In genomic region chr3:89227218-89227617, GRCh38 we compare ENCODE assay signal across 27 cellular contexts.
A peak's percentile ranks its signal among the peaks of the same experiment; 100 is the strongest.
DNase-seq lines count a peak whose midpoint lies in the region; ATAC-seq and TF ChIP-seq lines count a peak whose summit lies in the region.
"Had no signal": no experiment of that assay in that cellular context is flagged by ENCODE, and none has a peak within 500 bp of the region (broad histone marks: within the 10 kb centered on the region; RNA-seq: fewer than 3 reads in every experiment).

No MANE protein-coding gene starts in this region.

- ATAC-seq in right cardiac atrium: no peak
- ATAC-seq: activated CD4-positive, alpha-beta T cell treated with anti-CD3 and anti-CD28 coated beads for 36 hours; effector memory CD8-positive, alpha-beta T cell; left lung; natural killer cell had no signal

- no peaks in the 10 kb centered on the region for H3K27me3 Mint-ChIP-seq in HFFc6 (ENCODE audit: insufficient read depth)
- H3K27me3 Mint-ChIP-seq: activated CD4-positive, alpha-beta T cell treated with anti-CD3 and anti-CD28 coated beads for 36 hours; activated naive CD8-positive, alpha-beta T cell treated with anti-CD3 and anti-CD28 coated beads, Interleukin-2, amount 10 ng/mL, durations not matched to agents 7 days and 5 days; B cell; effector memory CD8-positive, alpha-beta T cell had no signal

- no peaks in the 10 kb centered on the region for H3K4me1 ChIP-seq in left ventricle myocardium inferior
- no peaks in the 10 kb centered on the region for H3K4me1 ChIP-seq in right cardiac atrium (ENCODE audit: control insufficient read depth, insufficient read depth, low read length)
- H3K4me1 ChIP-seq in smooth muscle cell (ENCODE audit: low read depth): no peaks in the 10 kb centered on the region
- no peaks in the 10 kb centered on the region for H3K4me1 ChIP-seq in Peyer's patch
- H3K4me1 ChIP-seq: left lung, transverse colon had no signal

- no peak overlapping the region for H3K4me3 Mint-ChIP-seq in HFFc6
- H3K4me3 Mint-ChIP-seq: activated CD4-positive, alpha-beta T cell treated with anti-CD3 and anti-CD28 coated beads for 36 hours; activated naive CD8-positive, alpha-beta T cell treated with anti-CD3 and anti-CD28 coated beads, Interleukin-2, amount 10 ng/mL, durations not matched to agents 7 days and 5 days; B cell; effector memory CD8-positive, alpha-beta T cell; natural killer cell had no signal

- peaks cover 6% of the 10 kb centered on the region; the same call in 1 of the 2 replicates for H3K9me3 Mint-ChIP-seq in HFFc6
- H3K9me3 Mint-ChIP-seq: activated naive CD8-positive, alpha-beta T cell treated with anti-CD3 and anti-CD28 coated beads, Interleukin-2, amount 10 ng/mL, durations not matched to agents 7 days and 5 days had no signal

- H3F3A ChIP-seq in smooth muscle cell (ENCODE audit: low read depth): no peaks in the 10 kb centered on the region

- no peak for TF ChIP-seq POLR2A in Peyer's patch (IDR thresholded peaks at IDR 0.05)

- no peak overlapping the region for H3K27ac Mint-ChIP-seq in HFFc6
- H3K27ac Mint-ChIP-seq: activated CD4-positive, alpha-beta T cell treated with anti-CD3 and anti-CD28 coated beads for 36 hours; activated naive CD8-positive, alpha-beta T cell treated with anti-CD3 and anti-CD28 coated beads, Interleukin-2, amount 10 ng/mL, durations not matched to agents 7 days and 5 days; B cell; effector memory CD8-positive, alpha-beta T cell; natural killer cell had no signal

- no peak overlapping the region for H3K4me3 ChIP-seq in left ventricle myocardium inferior
- H3K4me3 ChIP-seq in right cardiac atrium (ENCODE audit: low read length): no peak overlapping the region
- no peak overlapping the region for H3K4me3 ChIP-seq in SK-N-MC
- no peak overlapping the region for H3K4me3 ChIP-seq in fibroblast of mammary gland (ENCODE audit: control insufficient read depth, low read depth, low read length)
- H3K4me3 ChIP-seq in smooth muscle cell: no peak overlapping the region
- H3K4me3 ChIP-seq in Peyer's patch: no peak overlapping the region
- H3K4me3 ChIP-seq: left lung, transverse colon had no signal

- DNase-seq in left ventricle myocardium inferior (no peak), right cardiac atrium (no peak), SK-N-MC (ENCODE audit: low read depth, low spot score) (peak; percentile 69), fibroblast of mammary gland (ENCODE audit: low read depth) (peak; percentile 32), smooth muscle cell (lab: John Stamatoyannopoulos, UW; ENCODE audit: unreplicated experiment) (no peak), HFFc6 (no peak), dermis blood vessel endothelial cell (no peak), Peyer's patch (no peak)
- DNase-seq: activated CD4-positive, alpha-beta T cell treated with anti-CD3 and anti-CD28 coated beads for 36 hours; activated effector memory CD4-positive, alpha-beta T cell treated with anti-CD3 and anti-CD28 coated beads, Interleukin-2, amount 50 U/mL, for 16 hours; activated naive CD8-positive, alpha-beta T cell treated with anti-CD3 and anti-CD28 coated beads, Interleukin-2, amount 10 ng/mL, durations not matched to agents 7 days and 5 days; DMS153; effector memory CD8-positive, alpha-beta T cell; GF-D8; left lung; midbrain; natural killer cell; NCI-H1417; NCI-H2081 treated with DMSO at 0.1 percent for 48 hours; NCI-H345; NCI-H774; retina; RPMI8226; stimulated activated CD4-positive, alpha-beta T cell treated with anti-CD3 and anti-CD28 coated beads, Interleukin-12 subunit alpha, Interleukin-12 subunit beta, amount 100 ng/mL, for 4 hours; stimulated activated CD4-positive, alpha-beta T cell treated with anti-CD3 and anti-CD28 coated beads, Interleukin-4, amount 100 ng/mL, for 1 hour; transverse colon had no signal

- H3K4me1 Mint-ChIP-seq in HFFc6 (ENCODE audit: low read depth): peaks cover 4% of the 10 kb centered on the region; the same call in 1 of the 2 replicates
- H3K4me1 Mint-ChIP-seq: activated CD4-positive, alpha-beta T cell treated with anti-CD3 and anti-CD28 coated beads for 36 hours; activated naive CD8-positive, alpha-beta T cell treated with anti-CD3 and anti-CD28 coated beads, Interleukin-2, amount 10 ng/mL, durations not matched to agents 7 days and 5 days; B cell; natural killer cell had no signal

- H3K27ac ChIP-seq in left ventricle myocardium inferior (replicated peaks) (peak overlapping the region; percentile 0), right cardiac atrium (ENCODE audit: low read length) (no peak overlapping the region), SK-N-MC (no peak overlapping the region), smooth muscle cell (ENCODE audit: low read depth) (no peak overlapping the region), Peyer's patch (no peak overlapping the region)
- H3K27ac ChIP-seq: left lung, transverse colon had no signal

- H3K27me3 ChIP-seq in left ventricle myocardium inferior (ENCODE audit: low read depth) (no peaks in the 10 kb centered on the region), right cardiac atrium (ENCODE audit: control insufficient read depth, insufficient read depth) (no peaks in the 10 kb centered on the region), smooth muscle cell (ENCODE audit: low read depth) (no peaks in the 10 kb centered on the region), Peyer's patch (no peaks in the 10 kb centered on the region)
- H3K27me3 ChIP-seq: left lung, transverse colon had no signal

- H3K9me3 ChIP-seq in left ventricle myocardium inferior (replicated peaks) (no peaks in the 10 kb centered on the region), right cardiac atrium (ENCODE audit: control insufficient read depth, low read length) (no peaks in the 10 kb centered on the region), SK-N-MC (ENCODE audit: low read depth, low read length) (no peaks in the 10 kb centered on the region), smooth muscle cell (replicated peaks; ENCODE audit: low read depth) (no peaks in the 10 kb centered on the region), Peyer's patch (no peaks in the 10 kb centered on the region)
- H3K9me3 ChIP-seq: left lung, transverse colon had no signal

- TF ChIP-seq CTCF in left ventricle myocardium inferior (IDR thresholded peaks at IDR 0.05; ENCODE audit: borderline replicate concordance) (no peak), fibroblast of mammary gland (conservative IDR thresholded peaks at IDR 0.05; ENCODE audit: control insufficient read depth, insufficient read depth, low read depth, low read length) (no peak), smooth muscle cell (IDR thresholded peaks at IDR 0.05; ENCODE audit: borderline replicate concordance, insufficient read depth, poor library complexity, severe bottlenecking) (no peak), HFFc6 (IDR thresholded peaks at IDR 0.05) (no peak), Peyer's patch (IDR thresholded peaks at IDR 0.05) (no peak)

- H3K79me2 ChIP-seq in smooth muscle cell (ENCODE audit: low read depth): no peaks in the 10 kb centered on the region

- intact Hi-C loops in left ventricle myocardium inferior (cut with micrococcal nuclease) (no loop called here), right cardiac atrium (cut with DNase I) (no loop called here)

- H3K36me3 ChIP-seq in left ventricle myocardium inferior (no peaks in the 10 kb centered on the region), SK-N-MC (ENCODE audit: insufficient read depth, low read length) (no peaks in the 10 kb centered on the region), smooth muscle cell (ENCODE audit: low read depth) (no peaks in the 10 kb centered on the region), Peyer's patch (no peaks in the 10 kb centered on the region)
- H3K36me3 ChIP-seq: left lung, transverse colon had no signal

- H4K20me1 ChIP-seq in smooth muscle cell (ENCODE audit: low read depth): no peaks in the 10 kb centered on the region

- no peaks in the 10 kb centered on the region for H3K36me3 Mint-ChIP-seq in HFFc6 (ENCODE audit: low read depth)
- H3K36me3 Mint-ChIP-seq: activated naive CD8-positive, alpha-beta T cell treated with anti-CD3 and anti-CD28 coated beads, Interleukin-2, amount 10 ng/mL, durations not matched to agents 7 days and 5 days; natural killer cell had no signal

- peak overlapping the region; percentile 66 for H3K4me2 ChIP-seq in smooth muscle cell

- H3K9ac ChIP-seq in SK-N-MC (ENCODE audit: insufficient read length): no peak overlapping the region
- H3K9ac ChIP-seq in smooth muscle cell (ENCODE audit: low read depth): no peak overlapping the region

- no peak overlapping the region for H2AFZ ChIP-seq in smooth muscle cell (ENCODE audit: low read depth)

- WGBS in right cardiac atrium: 55% methylated on average over 5 of the region's 5 CpGs
- 26% methylated on average over 5 of the region's 5 CpGs for WGBS in smooth muscle cell (ENCODE audit: low lambda C conversion rate)

Comparison
In these comparisons a context has a peak if more than half of its experiments do, and no peak if none do; other contexts are left out.
1. DNase-seq: peak in SK-N-MC (single experiment) and fibroblast of mammary gland (single experiment); none in left ventricle myocardium inferior (single experiment), right cardiac atrium (0 of 3), smooth muscle cell (single experiment), HFFc6 (single experiment), dermis blood vessel endothelial cell (single experiment) and Peyer's patch (0 of 3).